ENCODE assay signal across 8 cellular contexts in genomic region chr3:141940204-141940776, GRCh38.
DNase-seq lines count a peak whose midpoint lies in the region; FAIRE-seq and TF ChIP-seq lines count a peak whose summit lies in the region.

No MANE protein-coding gene starts in this region.

- no peak overlapping the region for H3K4me3 ChIP-seq in AG10803 (ENCODE audit: low read length)
- H3K4me3 ChIP-seq in endothelial cell of umbilical vein (replicated peaks in 1 of 3; ENCODE audit: insufficient read depth in 1 of 3, low read depth in 1 of 3, low read length in 3 of 3): no peak overlapping the region

- intact Hi-C loops in endothelial cell of umbilical vein (cut with micrococcal nuclease): loop anchor here (1.0 kb wide), 1 partner anchor 202 kb away; the partner anchor contains the start of gene RNF7
- intact Hi-C loops in posterior vena cava (cut with DNase I): no loop called here

- H3K4me2 ChIP-seq in endothelial cell of umbilical vein (ENCODE audit: insufficient read depth, low read length): peak overlapping the region; percentile 42

- H3K9me1 ChIP-seq in endothelial cell of umbilical vein (replicated peaks; ENCODE audit: control insufficient read depth, extremely low read depth, insufficient read depth, low read length): no peaks in the 10 kb centered on the region

- no peaks in the 10 kb centered on the region for H3K9me3 ChIP-seq in endothelial cell of umbilical vein (replicated peaks; ENCODE audit: control insufficient read depth, insufficient read depth, low read length)

- peaks cover 2% of the 10 kb centered on the region for H3K27me3 Mint-ChIP-seq in HFFc6 (ENCODE audit: insufficient read depth)

- peaks cover 17 to 20% of the 10 kb centered on the region in 2 experiments for H3K27me3 ChIP-seq in endothelial cell of umbilical vein (ENCODE audit: control insufficient read depth in 2 of 2, insufficient read depth in 2 of 2, low read length in 2 of 2)

- peaks cover 22% of the 10 kb centered on the region for H3K4me1 ChIP-seq in endothelial cell of umbilical vein (ENCODE audit: control insufficient read depth, extremely low read depth, insufficient read depth, low read length)

- POLR2A ChIA-PET in endothelial cell of umbilical vein (lab: Charles Lee): no interaction called here

- no peaks in the 10 kb centered on the region for H3K36me3 Mint-ChIP-seq in HFFc6 (ENCODE audit: low read depth)

- H3K79me2 ChIP-seq in endothelial cell of umbilical vein (ENCODE audit: control insufficient read depth, insufficient read depth, low read length): no peaks in the 10 kb centered on the region

- TF ChIP-seq POLR2A in endothelial cell of umbilical vein (IDR thresholded peaks at IDR 0.05; ENCODE audit: low read depth, low read length): no peak

- peak overlapping the region; percentile 64 for H3K27ac Mint-ChIP-seq in HFFc6

- dilution Hi-C loops in endothelial cell of umbilical vein (cut with MboI; ENCODE audit: extremely low pct_ligation_motif_present, low sequenced_read_pairs): no loop called here

- H3K9me3 Mint-ChIP-seq in HFFc6: no peaks in the 10 kb centered on the region

- peaks cover 2% of the 10 kb centered on the region for H4K20me1 ChIP-seq in endothelial cell of umbilical vein (replicated peaks; ENCODE audit: control insufficient read depth, extremely low read depth, insufficient read depth, low read length)

- peak; percentile 99 for FAIRE-seq in endothelial cell of umbilical vein (lab: Jason Lieb, UNC)

- TF ChIP-seq CTCF in AG10803 (conservative IDR thresholded peaks at IDR 0.05; ENCODE audit: low read length): no peak
- TF ChIP-seq CTCF in HFFc6 (IDR thresholded peaks at IDR 0.05): no peak
- TF ChIP-seq CTCF in endothelial cell of umbilical vein (IDR thresholded peaks at IDR 0.05; ENCODE audit: extremely low read depth in 1 of 2, insufficient read depth in 1 of 2, low read depth in 1 of 2, low read length in 2 of 2): no peak

- H2AFZ ChIP-seq in endothelial cell of umbilical vein (ENCODE audit: low read depth, low read length): no peak overlapping the region

- H3K36me3 ChIP-seq in endothelial cell of umbilical vein (ENCODE audit: control insufficient read depth in 2 of 2, extremely low read depth in 1 of 2, insufficient read depth in 2 of 2, low read length in 2 of 2): no peaks in the 10 kb centered on the region

- no TSS peak for BruUV-seq in endothelial cell of umbilical vein (replicated peaks; lab: Mats Ljungman, UMichigan)

- DNase-seq in AG10803 (ENCODE audit: low read depth) (peak; percentile 58), HFFc6 (peak; percentile 91), SHP77 treated with DMSO at 0.1 percent for 48 hours (lab: John Stamatoyannopoulos, UW) (peak; percentile 8), endothelial cell of umbilical vein (ENCODE audit: low read depth, low spot score) (peak; percentile 84), posterior vena cava (ENCODE audit: low spot score) (peak; percentile 64), Kasumi-1 (lab: John Stamatoyannopoulos, UW) (no peak), cortex of kidney (lab: John Stamatoyannopoulos, UW) (no peak), mesenteric fat pad (ENCODE audit: low spot score) (no peak)

- H3K4me1 Mint-ChIP-seq in HFFc6 (ENCODE audit: low read depth): peaks cover 21% of the 10 kb centered on the region

- H3K9ac ChIP-seq in endothelial cell of umbilical vein (replicated peaks; ENCODE audit: extremely low read depth, insufficient read depth, low read length): no peak overlapping the region

- peak overlapping the region; percentile 40 for H3K4me3 Mint-ChIP-seq in HFFc6

- CTCF ChIA-PET in endothelial cell of umbilical vein (lab: Charles Lee): interaction anchor here (0.8 to 1.4 kb wide), 6 partner anchors 10 to 27 kb away, joined by 3 to 4 read pairs (median 4); no protein-coding TSS in a partner anchor

- no peak overlapping the region for H3K27ac ChIP-seq in endothelial cell of umbilical vein (ENCODE audit: insufficient read depth, low read depth, low read length)

TF ChIP-seq in endothelial cell of umbilical vein, 7 proteins besides CTCF, POLR2A, EP300 and RAD21:
- TF ChIP-seq, protein P1, sequence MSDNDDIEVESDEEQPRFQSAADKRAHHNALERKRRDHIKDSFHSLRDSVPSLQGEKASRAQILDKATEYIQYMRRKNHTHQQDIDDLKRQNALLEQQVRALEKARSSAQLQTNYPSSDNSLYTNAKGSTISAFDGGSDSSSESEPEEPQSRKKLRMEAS (IDR thresholded peaks at IDR 0.05; ENCODE audit: insufficient read depth, insufficient read length): no peak
- TF ChIP-seq GATA2 (IDR thresholded peaks at IDR 0.05; ENCODE audit: insufficient read depth, insufficient read length, low read depth, low read length) (peak; percentile 97), JUN (IDR thresholded peaks at IDR 0.05; ENCODE audit: borderline replicate concordance, insufficient read depth, insufficient read length, low read depth) (peak; percentile 85), EZH2 (IDR thresholded peaks at IDR 0.05; ENCODE audit: borderline replicate concordance, low read depth, low read length, severe bottlenecking) (no peak), FOS (IDR thresholded peaks at IDR 0.05; ENCODE audit: borderline replicate concordance, insufficient read depth, low read length) (peak; percentile 97), MYC (IDR thresholded peaks at IDR 0.05; ENCODE audit: low read depth, low read length) (no peak), POLR2AphosphoS5 (IDR thresholded peaks at IDR 0.05; ENCODE audit: insufficient read depth, low read depth, low read length) (peak; percentile 97)

Comparison
In these comparisons a context has a peak if more than half of its experiments do, and no peak if none do; other contexts are left out.
1. DNase-seq: peak in AG10803 (single experiment), HFFc6 (single experiment), SHP77 treated with DMSO at 0.1 percent for 48 hours (single experiment), endothelial cell of umbilical vein (single experiment) and posterior vena cava (single experiment); none in Kasumi-1 (0 of 2), cortex of kidney (single experiment) and mesenteric fat pad (single experiment).